27 cellular contexts compared by ENCODE assay signal in genomic region chr16:563072-563644, GRCh38. TPM values are rescaled to one million over a fixed set of nuclear protein-coding genes. Genes with fewer than 3 reads are reported as not detected.
"Had no signal": no experiment of that assay in that cellular context is flagged by ENCODE, and none has a peak within 500 bp of the region (broad histone marks: within the 10 kb centered on the region; RNA-seq: fewer than 3 reads in every experiment).

No MANE protein-coding gene starts in this region.

- H3K4me3 Mint-ChIP-seq: activated CD4-positive, alpha-beta memory T cell treated with anti-CD3 and anti-CD28 coated beads for 36 hours; activated CD4-positive, alpha-beta T cell treated with anti-CD3 and anti-CD28 coated beads, Interleukin-2, amount 10 ng/mL, durations not matched to agents 7 days and 5 days; activated naive CD8-positive, alpha-beta T cell treated with anti-CD3 and anti-CD28 coated beads, Interleukin-2, amount 50 U/mL, for 24 hours; activated T-cell treated with anti-CD3 and anti-CD28 coated beads, Interleukin-2, amount 50 U/mL, for 4 hours; central memory CD8-positive, alpha-beta T cell had no signal

- DNase-seq: activated CD4-positive, alpha-beta memory T cell treated with anti-CD3 and anti-CD28 coated beads for 36 hours; activated CD4-positive, alpha-beta T cell treated with anti-CD3 and anti-CD28 coated beads, Interleukin-2, amount 10 ng/mL, durations not matched to agents 7 days and 5 days; activated CD4-positive, CD25-positive, alpha-beta regulatory T cell; activated CD8-positive, alpha-beta memory T cell treated with anti-CD3 and anti-CD28 coated beads for 24 hours; activated effector memory CD4-positive, alpha-beta T cell treated with anti-CD3 and anti-CD28 coated beads, Interleukin-2, amount 50 U/mL, for 16 hours; activated naive CD4-positive, alpha-beta T cell treated with Interleukin-2 at 50 U/mL for 16 hours; activated naive CD8-positive, alpha-beta T cell treated with anti-CD3 and anti-CD28 coated beads, Interleukin-2, amount 50 U/mL, for 24 hours; activated T-cell treated with anti-CD3 and anti-CD28 coated beads, Interleukin-2, amount 50 U/mL, for 4 hours; amniotic stem cell; Kasumi-1; NCI-H1048; NCI-H146; NCI-H187 treated with DMSO at 0.1 percent for 48 hours; NCI-H2081 treated with DMSO at 0.1 percent for 48 hours; NCI-H345; NCI-H510A; NCI-H526 treated with DMSO at 0.1 percent for 48 hours; SK-N-SH; T-helper 1 cell had no signal

- H3K27ac Mint-ChIP-seq: activated CD4-positive, alpha-beta memory T cell treated with anti-CD3 and anti-CD28 coated beads for 36 hours; activated CD4-positive, alpha-beta T cell treated with anti-CD3 and anti-CD28 coated beads, Interleukin-2, amount 10 ng/mL, durations not matched to agents 7 days and 5 days; activated naive CD4-positive, alpha-beta T cell treated with anti-CD3 and anti-CD28 coated beads, Interleukin-2, amount 50 U/mL, for 72 hours; activated naive CD8-positive, alpha-beta T cell treated with anti-CD3 and anti-CD28 coated beads, Interleukin-2, amount 50 U/mL, for 24 hours had no signal

- H3K9ac ChIP-seq: SK-N-SH had no signal

- H3K4me2 ChIP-seq: SK-N-SH had no signal

- H3K27ac ChIP-seq: VCaP had no signal

- H3K9me3 ChIP-seq: SK-N-SH had no signal

- H3K4me1 Mint-ChIP-seq: central memory CD8-positive, alpha-beta T cell had no signal

- H3K9me3 Mint-ChIP-seq: activated CD4-positive, alpha-beta memory T cell treated with anti-CD3 and anti-CD28 coated beads for 36 hours; activated CD4-positive, alpha-beta T cell treated with anti-CD3 and anti-CD28 coated beads, Interleukin-2, amount 10 ng/mL, durations not matched to agents 7 days and 5 days; activated naive CD4-positive, alpha-beta T cell treated with anti-CD3 and anti-CD28 coated beads, Interleukin-2, amount 50 U/mL, for 72 hours; activated naive CD8-positive, alpha-beta T cell treated with anti-CD3 and anti-CD28 coated beads, Interleukin-2, amount 50 U/mL, for 24 hours; activated T-cell treated with anti-CD3 and anti-CD28 coated beads, Interleukin-2, amount 50 U/mL, for 4 hours; brain; central memory CD8-positive, alpha-beta T cell had no signal

- H3K36me3 Mint-ChIP-seq: activated CD4-positive, alpha-beta memory T cell treated with anti-CD3 and anti-CD28 coated beads for 36 hours; activated naive CD4-positive, alpha-beta T cell treated with anti-CD3 and anti-CD28 coated beads, Interleukin-2, amount 50 U/mL, for 72 hours; brain had no signal

RNA-seq across cellular contexts. Expression of gene PRR35, which starts 3.0 kb away (rescaled TPM):
- total RNA-seq: activated CD4-positive, alpha-beta memory T cell treated with anti-CD3 and anti-CD28 coated beads for 36 hours; activated CD4-positive, alpha-beta T cell treated with anti-CD3 and anti-CD28 coated beads, Interleukin-2, amount 10 ng/mL, durations not matched to agents 7 days and 5 days; activated naive CD4-positive, alpha-beta T cell treated with anti-CD3 and anti-CD28 coated beads, Interleukin-2, amount 50 U/mL, for 72 hours; OCI-LY7; Right ventricle myocardium inferior; RPMI7951; T-helper 2 cell treated with Interferon-gamma antibody and Interleukin-4, amounts not matched to agents 100 ng/mL and 5 ng/mL, for 36 hours had no signal
- polyA plus RNA-seq: SK-N-SH had no signal
